35 cellular contexts compared by ENCODE assay signal in genomic region chr6:133903855-133904254, GRCh38. TPM values are rescaled to one million over a fixed set of nuclear protein-coding genes. Genes with fewer than 3 reads are reported as not detected.
"Had no signal": no experiment of that assay in that cellular context is flagged by ENCODE, and none has a peak within 500 bp of the region (broad histone marks: within the 10 kb centered on the region; RNA-seq: fewer than 3 reads in every experiment).

No MANE protein-coding gene starts in this region.

- DNase-seq: activated CD4-positive, alpha-beta memory T cell treated with anti-CD3 and anti-CD28 coated beads, Interleukin-2, amount 10 ng/mL, durations not matched to agents 7 days and 5 days; activated CD4-positive, alpha-beta T cell treated with anti-CD3 and anti-CD28 coated beads for 1 hour; activated CD4-positive, alpha-beta T cell treated with anti-CD3 and anti-CD28 coated beads for 36 hours; activated CD4-positive, alpha-beta T cell treated with anti-CD3 and anti-CD28 coated beads for 48 hours; activated CD4-positive, alpha-beta T cell treated with anti-CD3 and anti-CD28 coated beads, Interleukin-2, amount 10 ng/mL, durations not matched to agents 7 days and 5 days; activated CD4-positive, alpha-beta T cell treated with anti-CD3 and anti-CD28 coated beads, Interleukin-2, amount 50 U/mL, for 48 hours; activated CD4-positive, CD25-positive, alpha-beta regulatory T cell; activated CD8-positive, alpha-beta memory T cell treated with anti-CD3 and anti-CD28 coated beads for 24 hours; activated CD8-positive, alpha-beta memory T cell treated with anti-CD3 and anti-CD28 coated beads, Interleukin-2, amount 10 ng/mL, durations not matched to agents 7 days and 5 days; activated CD8-positive, alpha-beta memory T cell treated with anti-CD3 and anti-CD28 coated beads, Interleukin-2, amount 50 U/mL, for 48 hours; activated CD8-positive, alpha-beta T cell treated with anti-CD3 and anti-CD28 coated beads, Interleukin-2, amount 10 ng/mL, durations not matched to agents 7 days and 5 days; activated effector memory CD4-positive, alpha-beta T cell treated with Interleukin-2 at 50 U/mL for 16 hours; activated gamma-delta T cell; activated naive CD4-positive, alpha-beta T cell treated with anti-CD3 and anti-CD28 coated beads, Interleukin-2, amount 10 ng/mL, durations not matched to agents 7 days and 5 days; activated naive CD4-positive, alpha-beta T cell treated with Interleukin-2 at 50 U/mL for 16 hours; activated naive CD8-positive, alpha-beta T cell treated with anti-CD3 and anti-CD28 coated beads, Interleukin-2, amount 10 ng/mL, durations not matched to agents 7 days and 5 days; activated naive CD8-positive, alpha-beta T cell treated with anti-CD3 and anti-CD28 coated beads, Interleukin-2, amount 50 U/mL, for 24 hours; activated T-cell treated with anti-CD3 and anti-CD28 coated beads, Interleukin-2, amount 50 U/mL, for 24 hours; activated T-cell treated with anti-CD3 and anti-CD28 coated beads, Interleukin-2, amount 50 U/mL, for 48 hours; amygdala; anterior cingulate cortex; caudate nucleus; cerebellar nuclear complex; T-helper 1 cell; T-helper 2 cell; T-helper 9 cell had no signal

- ATAC-seq: activated CD4-positive, alpha-beta T cell treated with anti-CD3 and anti-CD28 coated beads for 36 hours; activated CD4-positive, CD25-positive, alpha-beta regulatory T cell treated with anti-CD3 and anti-CD28 coated beads, Interleukin-2, amount 50 U/mL, for 24 hours; activated CD8-positive, alpha-beta memory T cell treated with anti-CD3 and anti-CD28 coated beads, Interleukin-2, amount 10 ng/mL, durations not matched to agents 7 days and 5 days; activated CD8-positive, alpha-beta T cell treated with anti-CD3 and anti-CD28 coated beads, Interleukin-2, amount 10 ng/mL, durations not matched to agents 7 days and 5 days; activated naive CD8-positive, alpha-beta T cell treated with anti-CD3 and anti-CD28 coated beads, Interleukin-2, amount 50 U/mL, for 24 hours; WTC11 had no signal

- H3K4me3 ChIP-seq: ascending aorta, cardiac muscle cell had no signal

- H3K9me3 ChIP-seq: ascending aorta had no signal

- H3K36me3 ChIP-seq: ascending aorta, cardiac muscle cell had no signal

- H3K27me3 ChIP-seq: ascending aorta had no signal

- FAIRE-seq: bronchial epithelial cell, TTC549 had no signal

- H3K27ac ChIP-seq: ascending aorta, cardiac muscle cell, VCaP had no signal

- H3K4me1 ChIP-seq: ascending aorta had no signal

RNA-seq across cellular contexts. Expression of gene TCF21, which starts 14.9 kb away (rescaled TPM):
- total RNA-seq: activated CD4-positive, alpha-beta memory T cell treated with anti-CD3 and anti-CD28 coated beads, Interleukin-2, amount 10 ng/mL, durations not matched to agents 7 days and 5 days; activated CD4-positive, alpha-beta T cell treated with anti-CD3 and anti-CD28 coated beads for 36 hours; activated CD4-positive, alpha-beta T cell treated with anti-CD3 and anti-CD28 coated beads, Interleukin-2, amount 10 ng/mL, durations not matched to agents 7 days and 5 days; activated CD8-positive, alpha-beta memory T cell treated with anti-CD3 and anti-CD28 coated beads, Interleukin-2, amount 10 ng/mL, durations not matched to agents 7 days and 5 days; activated CD8-positive, alpha-beta T cell treated with anti-CD3 and anti-CD28 coated beads, Interleukin-2, amount 10 ng/mL, durations not matched to agents 7 days and 5 days; activated naive CD8-positive, alpha-beta T cell treated with anti-CD3 and anti-CD28 coated beads, Interleukin-2, amount 10 ng/mL, durations not matched to agents 7 days and 5 days; activated T-helper 2 cell treated with anti-CD3 and anti-CD28 coated beads, Interferon-gamma antibody, Interleukin-2, Interleukin-4, amounts not matched to agents 10 μg/mL and 5 μg/mL and 100 μg/mL, durations not matched to agents 14 hours and 24 hours and 36 hours; chondrocyte had no signal
